In genomic region chr6:142507065-142507464, GRCh38 we compare ENCODE assay signal across 15 cellular contexts.
A peak's percentile ranks its signal among the peaks of the same experiment; 100 is the strongest.
DNase-seq lines count a peak whose midpoint lies in the region; ATAC-seq and TF ChIP-seq lines count a peak whose summit lies in the region.
"Had no signal": no experiment of that assay in that cellular context is flagged by ENCODE, and none has a peak within 500 bp of the region (broad histone marks: within the 10 kb centered on the region; RNA-seq: fewer than 3 reads in every experiment).

No MANE protein-coding gene starts in this region.

- in situ Hi-C loops in transverse colon (cut with MboI; ENCODE audit: low pct_ligation_motif_present in 1 of 4, low pct_unique_long_range_greater_than_20kb in 1 of 4, low sequenced_read_pairs in 3 of 4): no loop called here

- DNase-seq in NCI-H69 (lab: John Stamatoyannopoulos, UW) (peak; percentile 6), foreskin melanocyte (peak; percentile 23), omental fat pad (ENCODE audit: low spot score) (no peak), transverse colon (no peak), GF-D8 (lab: John Stamatoyannopoulos, UW) (no peak), dedifferentiated amniotic fluid mesenchymal stem cell (ENCODE audit: extremely low spot score) (no peak)
- DNase-seq: BE2C; CD4-positive, alpha-beta memory T cell; COR-L47; DND-41; GOT3; H9; IMR-90 had no signal

- intact Hi-C loops in transverse colon (cut with DNase I; ENCODE audit: low total_unique reads): no loop called here

- no peak for TF ChIP-seq POLR2A in transverse colon (IDR thresholded peaks at IDR 0.05)

- peaks cover 0 to 9% of the 10 kb centered on the region in 2 donors for H3K9me3 ChIP-seq in transverse colon
- H3K9me3 ChIP-seq: BE2C had no signal

- H3K36me3 ChIP-seq in transverse colon: no peaks in the 10 kb centered on the region
- H3K36me3 ChIP-seq: BE2C had no signal

- no peak for TF ChIP-seq EP300 in transverse colon (IDR thresholded peaks at IDR 0.05; ENCODE audit: low read depth)

- TF ChIP-seq CTCF in omental fat pad (IDR thresholded peaks at IDR 0.05) (no peak), transverse colon (IDR thresholded peaks at IDR 0.05) (no peak)

- ATAC-seq in omental fat pad (ENCODE audit: low FRiP score): peak; percentile 51
- ATAC-seq: A549 had no signal

- no peaks in the 10 kb centered on the region for H3K27me3 ChIP-seq in transverse colon
- H3K27me3 ChIP-seq: BE2C had no signal

- no peaks in the 10 kb centered on the region for H3K4me1 ChIP-seq in transverse colon
- H3K4me1 ChIP-seq: A549, BE2C had no signal

- 91% methylated on average over 4 of the region's 4 CpGs; no CpG with 5 or more reads in 1 of the 2 donors for WGBS in transverse colon (ENCODE audit: low coverage in 1 of 2), 2 donors

- no peak overlapping the region for H3K4me3 ChIP-seq in transverse colon
- H3K4me3 ChIP-seq: A549 had no signal

- no peak overlapping the region for H3K27ac ChIP-seq in transverse colon
- H3K27ac ChIP-seq: A549, C4-2B had no signal

Comparison
In these comparisons a context has a peak if more than half of its experiments do, and no peak if none do; other contexts are left out.
1. DNase-seq: peak in NCI-H69 (single experiment) and foreskin melanocyte (single experiment); none in omental fat pad (single experiment), transverse colon (single experiment), GF-D8 (single experiment) and dedifferentiated amniotic fluid mesenchymal stem cell (single experiment).